15 cellular contexts compared by ENCODE assay signal in genomic region chr12:98533723-98534251, GRCh38. TPM values are rescaled to one million over a fixed set of nuclear protein-coding genes. Genes with fewer than 3 reads are reported as not detected.
DNase-seq lines count a peak whose midpoint lies in the region; ATAC-seq, FAIRE-seq and TF ChIP-seq lines count a peak whose summit lies in the region.
"Had no signal": no experiment of that assay in that cellular context is flagged by ENCODE, and none has a peak within 500 bp of the region (broad histone marks: within the 10 kb centered on the region; RNA-seq: fewer than 3 reads in every experiment).

No MANE protein-coding gene starts in this region.

- H3K4me3 Mint-ChIP-seq in WTC11, result no peak overlapping the region
- H3K4me3 Mint-ChIP-seq: immature natural killer cell had no signal

- DNase-seq in cardiac muscle cell (ENCODE audit: low read depth in 1 of 2, low spot score in 1 of 2), result peak; percentile 17 to 63
- DNase-seq in right atrium auricular region (ENCODE audit: low spot score), result no peak
- no peak for DNase-seq in WTC11 (ENCODE audit: low spot score)
- DNase-seq in iris pigment epithelial cell (ENCODE audit: low read depth), result peak; percentile 56
- DNase-seq in small intestine, result peak; percentile 77
- no peak for DNase-seq in NCI-H510A treated with DMSO at 0.1 percent for 48 hours (lab: John Stamatoyannopoulos, UW)
- DNase-seq in NCI-H82 (lab: John Stamatoyannopoulos, UW), result no peak
- no peak for DNase-seq in SW480 (ENCODE audit: low spot score)
- DNase-seq: BE2C; effector CD8-positive, alpha-beta T cell; immature natural killer cell; occipital lobe; stimulated activated CD4-positive, alpha-beta T cell treated with anti-CD3 and anti-CD28 coated beads, Interleukin-12 subunit alpha, Interleukin-12 subunit beta, amount 100 ng/mL, for 4 hours had no signal

- TF ChIP-seq CTCF in cardiac muscle cell (IDR thresholded peaks at IDR 0.05; ENCODE audit: low read depth, low read length) (no peak), right atrium auricular region (IDR thresholded peaks at IDR 0.05) (no peak), WTC11 (IDR thresholded peaks at IDR 0.05) (no peak)

- H3K36me3 Mint-ChIP-seq in WTC11, result peaks cover 74% of the 10 kb centered on the region

- WGBS in small intestine, 3 donors, result 89 to 93% (median 91%) methylated on average over 4 of the region's 4 CpGs

- FAIRE-seq in small intestine (lab: Jason Lieb, UNC), result no peak

- H3K4me1 ChIP-seq in cardiac muscle cell (ENCODE audit: low read depth), result no peaks in the 10 kb centered on the region
- H3K4me1 ChIP-seq in right atrium auricular region, result no peaks in the 10 kb centered on the region
- H3K4me1 ChIP-seq in small intestine (ENCODE audit: control insufficient read depth in 2 of 2, insufficient read depth in 1 of 2, low read depth in 1 of 2, low read length in 1 of 2), result no peaks in the 10 kb centered on the region
- H3K4me1 ChIP-seq: BE2C, gastroesophageal sphincter had no signal

- H3K9me3 ChIP-seq in cardiac muscle cell (ENCODE audit: low read depth), result no peaks in the 10 kb centered on the region
- no peaks in the 10 kb centered on the region for H3K9me3 ChIP-seq in right atrium auricular region
- H3K9me3 ChIP-seq in small intestine (ENCODE audit: control insufficient read depth, low read depth), result no peaks in the 10 kb centered on the region
- H3K9me3 ChIP-seq: BE2C, gastroesophageal sphincter had no signal

- ATAC-seq in WTC11, result no peak
- ATAC-seq: gastroesophageal sphincter had no signal

- no peaks in the 10 kb centered on the region for H3K27me3 Mint-ChIP-seq in WTC11 (ENCODE audit: low read depth)
- H3K27me3 Mint-ChIP-seq: brain had no signal

- POLR2A ChIA-PET in WTC11 (lab: Charles Lee), result no interaction called here

- H3K36me3 ChIP-seq in cardiac muscle cell, result peaks cover 44% of the 10 kb centered on the region
- peaks cover 31% of the 10 kb centered on the region for H3K36me3 ChIP-seq in right atrium auricular region
- peaks cover 0 to 4% of the 10 kb centered on the region in 2 donors for H3K36me3 ChIP-seq in small intestine (ENCODE audit: control insufficient read depth in 2 of 2, insufficient read depth in 2 of 2, low read length in 2 of 2)

- H3K9me3 Mint-ChIP-seq in WTC11, result no peaks in the 10 kb centered on the region
- H3K9me3 Mint-ChIP-seq: brain, immature natural killer cell had no signal

- H3K4me1 Mint-ChIP-seq in WTC11, result no peaks in the 10 kb centered on the region

- H3K27ac ChIP-seq in cardiac muscle cell (peak overlapping the region; percentile 25), right atrium auricular region (no peak overlapping the region), small intestine (ENCODE audit: low read depth in 1 of 2, low read length in 1 of 2) (no peak overlapping the region)
- H3K27ac ChIP-seq: gastroesophageal sphincter had no signal

- CTCF ChIA-PET in WTC11 (lab: Charles Lee), result interaction anchor here (0.6 to 2.8 kb wide), 4 partner anchors 28 to 265 kb away, joined by 3 to 23 read pairs (median 7); no protein-coding TSS in a partner anchor

- H3K27ac Mint-ChIP-seq in WTC11, result peak overlapping the region; percentile 32; the same call in 1 of the 2 replicates
- H3K27ac Mint-ChIP-seq: immature natural killer cell had no signal

- H3K4me3 ChIP-seq in cardiac muscle cell (no peak overlapping the region), right atrium auricular region (no peak overlapping the region), small intestine (ENCODE audit: low read depth in 1 of 2, low read length in 2 of 2) (no peak overlapping the region)
- H3K4me3 ChIP-seq: gastroesophageal sphincter had no signal

- H3K27me3 ChIP-seq in cardiac muscle cell (no peaks in the 10 kb centered on the region), right atrium auricular region (no peaks in the 10 kb centered on the region), small intestine (ENCODE audit: control insufficient read depth in 2 of 2, insufficient read depth in 2 of 2, low read length in 2 of 2) (no peaks in the 10 kb centered on the region)
- H3K27me3 ChIP-seq: BE2C, gastroesophageal sphincter had no signal

TF ChIP-seq in WTC11, 78 proteins besides CTCF, POLR2A, EP300 and RAD21:
- TF ChIP-seq GABPB1 (CRISPR knock-in tag; IDR thresholded peaks at IDR 0.05) (peak; percentile 88), GTF2I (CRISPR knock-in tag; conservative IDR thresholded peaks at IDR 0.05) (no peak)

RNA-seq across cellular contexts. Expression of gene TMPO, which starts 18.4 kb away (rescaled TPM):
- total RNA-seq in cardiac muscle cell (98.1 and 123 TPM in 2 replicates), right atrium auricular region (10 to 100 TPM; 29.2 to 34.0 TPM), WTC11 (2021) (171 to 177 TPM (median 176 TPM) in 3 replicates)
- polyA plus RNA-seq in cardiac muscle cell (26.6 and 40.9 TPM in 2 replicates), small intestine (10 to 100 TPM; 19.5 to 66.4 (median 24.4) TPM)

RNA-seq across cellular contexts. Expression of gene SLC25A3, which starts 59.7 kb away (rescaled TPM):
- total RNA-seq in cardiac muscle cell (1,140 and 1,319 TPM in 2 replicates), right atrium auricular region (1,000 to 10,000 TPM in 1 of 2 donors, 100 to 1,000 TPM in 1; 853 to 1,432 TPM), WTC11 (2021) (716 to 733 TPM (median 726 TPM) in 3 replicates)
- polyA plus RNA-seq in cardiac muscle cell (711 and 804 TPM in 2 replicates), small intestine (100 to 1,000 TPM; 538 to 968 (median 837) TPM)

Comparison
In these comparisons a context has a peak if more than half of its experiments do, and no peak if none do; other contexts are left out.
1. DNase-seq: peak in cardiac muscle cell (2 of 2), iris pigment epithelial cell (single experiment) and small intestine (single experiment); none in right atrium auricular region (single experiment), WTC11 (single experiment), NCI-H510A treated with DMSO at 0.1 percent for 48 hours (single experiment), NCI-H82 (single experiment) and SW480 (single experiment).